30 cellular contexts compared by ENCODE assay signal in the genomic region with DNA sequence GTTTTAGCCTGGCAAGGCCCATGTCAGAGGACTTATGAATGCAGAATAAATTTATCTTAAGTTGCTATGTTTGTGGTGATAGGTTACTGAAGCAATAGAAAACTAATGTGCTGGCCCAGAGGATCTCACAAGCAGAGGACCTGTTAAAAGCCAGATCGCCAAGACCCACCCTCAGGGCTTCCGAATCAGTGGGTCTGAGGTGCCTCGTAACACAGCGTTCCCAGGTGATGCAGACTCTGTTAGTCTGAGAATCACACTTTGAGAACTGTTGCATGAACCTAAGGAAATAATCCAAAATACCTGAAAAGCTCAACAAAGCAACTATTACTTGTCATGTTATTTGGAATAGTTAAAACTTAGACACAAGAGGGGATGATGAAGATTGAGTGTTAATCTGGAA.
"Had no signal": no experiment of that assay in that cellular context is flagged by ENCODE, and none has a peak within 500 bp of the region (broad histone marks: within the 10 kb centered on the region; RNA-seq: fewer than 3 reads in every experiment).

No MANE protein-coding gene starts in this region.

- H3K4me3 Mint-ChIP-seq: activated CD4-positive, alpha-beta memory T cell treated with anti-CD3 and anti-CD28 coated beads for 36 hours; activated CD4-positive, alpha-beta T cell treated with anti-CD3 and anti-CD28 coated beads for 36 hours; activated CD4-positive, alpha-beta T cell treated with anti-CD3 and anti-CD28 coated beads, Interleukin-2, amount 10 ng/mL, durations not matched to agents 24 days and 14 days; activated CD8-positive, alpha-beta T cell treated with anti-CD3 and anti-CD28 coated beads, Interleukin-2, amount 10 ng/mL, durations not matched to agents 7 days and 5 days; activated naive CD4-positive, alpha-beta T cell treated with anti-CD3 and anti-CD28 coated beads for 36 hours; activated naive CD8-positive, alpha-beta T cell treated with anti-CD3 and anti-CD28 coated beads, Interleukin-2, amount 10 ng/mL, durations not matched to agents 7 days and 5 days; activated T-cell treated with anti-CD3 and anti-CD28 coated beads, Interleukin-2, amount 50 U/mL, for 4 hours; activated T-helper 1 cell treated with anti-CD3 and anti-CD28 coated beads, Interleukin-12 subunit alpha, Interleukin-12 subunit beta, Interleukin-2, Interleukin-4 antibody, amounts not matched to agents 30 ng/mL and 10 ng/mL and 1 ng/mL, durations not matched to agents 14 hours and 24 hours and 36 hours; central memory CD8-positive, alpha-beta T cell; effector memory CD8-positive, alpha-beta T cell had no signal

- H3K27me3 ChIP-seq: brain microvascular endothelial cell, esophagus muscularis mucosa, foreskin keratinocyte, gastrocnemius medialis, heart left ventricle had no signal

- H3K4me1 Mint-ChIP-seq: activated CD4-positive, alpha-beta T cell treated with anti-CD3 and anti-CD28 coated beads, Interleukin-2, amount 10 ng/mL, durations not matched to agents 24 days and 14 days; central memory CD8-positive, alpha-beta T cell had no signal

- H3K4me1 ChIP-seq: foreskin keratinocyte, gastrocnemius medialis had no signal

- H3K36me3 Mint-ChIP-seq: activated naive CD4-positive, alpha-beta T cell treated with anti-CD3 and anti-CD28 coated beads, Interleukin-2, amount 50 U/mL, for 72 hours had no signal

- ATAC-seq: activated CD4-positive, alpha-beta T cell treated with anti-CD3 and anti-CD28 coated beads for 36 hours; activated CD8-positive, alpha-beta T cell treated with anti-CD3 and anti-CD28 coated beads, Interleukin-2, amount 10 ng/mL, durations not matched to agents 7 days and 5 days; activated naive CD4-positive, alpha-beta T cell treated with anti-CD3 and anti-CD28 coated beads, Interleukin-2, amount 50 U/mL, for 72 hours; activated T-cell treated with anti-CD3 and anti-CD28 coated beads, Interleukin-2, amount 50 U/mL, for 4 hours; effector memory CD8-positive, alpha-beta T cell; foreskin keratinocyte; gastrocnemius medialis; heart left ventricle had no signal

- H3K9me3 Mint-ChIP-seq: activated CD4-positive, alpha-beta memory T cell treated with anti-CD3 and anti-CD28 coated beads for 36 hours; activated CD4-positive, alpha-beta T cell treated with anti-CD3 and anti-CD28 coated beads, Interleukin-2, amount 10 ng/mL, durations not matched to agents 24 days and 14 days; activated naive CD4-positive, alpha-beta T cell treated with anti-CD3 and anti-CD28 coated beads for 36 hours; activated naive CD4-positive, alpha-beta T cell treated with anti-CD3 and anti-CD28 coated beads, Interleukin-2, amount 50 U/mL, for 72 hours; activated naive CD8-positive, alpha-beta T cell treated with anti-CD3 and anti-CD28 coated beads, Interleukin-2, amount 10 ng/mL, durations not matched to agents 7 days and 5 days; activated T-cell treated with anti-CD3 and anti-CD28 coated beads, Interleukin-2, amount 50 U/mL, for 4 hours; activated T-helper 1 cell treated with anti-CD3 and anti-CD28 coated beads, Interleukin-12 subunit alpha, Interleukin-12 subunit beta, Interleukin-2, Interleukin-4 antibody, amounts not matched to agents 30 ng/mL and 10 ng/mL and 1 ng/mL, durations not matched to agents 14 hours and 24 hours and 36 hours; activated T-helper 2 cell treated with anti-CD3 and anti-CD28 coated beads, Interferon-gamma antibody, Interleukin-2, Interleukin-4, amounts not matched to agents 10 μg/mL and 5 μg/mL and 100 μg/mL, durations not matched to agents 14 hours and 24 hours and 36 hours; central memory CD8-positive, alpha-beta T cell; effector memory CD8-positive, alpha-beta T cell had no signal

- DNase-seq: activated CD4-positive, alpha-beta memory T cell treated with anti-CD3 and anti-CD28 coated beads for 36 hours; activated CD4-positive, alpha-beta T cell treated with anti-CD3 and anti-CD28 coated beads for 36 hours; activated CD4-positive, alpha-beta T cell treated with anti-CD3 and anti-CD28 coated beads, Interleukin-2, amount 10 ng/mL, durations not matched to agents 24 days and 14 days; activated CD4-positive, CD25-positive, alpha-beta regulatory T cell; activated CD4-positive, CD25-positive, alpha-beta regulatory T cell treated with anti-CD3 and anti-CD28 coated beads, Interleukin-2, amount 50 U/mL, for 72 hours; activated CD8-positive, alpha-beta T cell treated with anti-CD3 and anti-CD28 coated beads, Interleukin-2, amount 10 ng/mL, durations not matched to agents 7 days and 5 days; activated gamma-delta T cell treated with Interleukin-2 at 50 U/mL for 16 hours; activated naive CD4-positive, alpha-beta T cell treated with anti-CD3 and anti-CD28 coated beads for 36 hours; activated naive CD8-positive, alpha-beta T cell treated with anti-CD3 and anti-CD28 coated beads, Interleukin-2, amount 10 ng/mL, durations not matched to agents 7 days and 5 days; activated T-cell treated with anti-CD3 and anti-CD28 coated beads, Interleukin-2, amount 50 U/mL, for 4 hours; brain microvascular endothelial cell; cortex of kidney; dermis blood vessel endothelial cell; effector CD4-positive, alpha-beta T cell; effector memory CD8-positive, alpha-beta T cell; erythroblast; foreskin keratinocyte; gastrocnemius medialis; glutamatergic neuron; T-helper 2 cell had no signal

- H3K27ac ChIP-seq: brain microvascular endothelial cell, esophagus muscularis mucosa, foreskin keratinocyte, gastrocnemius medialis, heart left ventricle had no signal

- H3K27ac Mint-ChIP-seq: activated CD4-positive, alpha-beta memory T cell treated with anti-CD3 and anti-CD28 coated beads for 36 hours; activated CD4-positive, alpha-beta T cell treated with anti-CD3 and anti-CD28 coated beads for 36 hours; activated CD4-positive, alpha-beta T cell treated with anti-CD3 and anti-CD28 coated beads, Interleukin-2, amount 10 ng/mL, durations not matched to agents 24 days and 14 days; activated CD8-positive, alpha-beta T cell treated with anti-CD3 and anti-CD28 coated beads, Interleukin-2, amount 10 ng/mL, durations not matched to agents 7 days and 5 days; activated naive CD4-positive, alpha-beta T cell treated with anti-CD3 and anti-CD28 coated beads for 36 hours; activated naive CD4-positive, alpha-beta T cell treated with anti-CD3 and anti-CD28 coated beads, Interleukin-2, amount 50 U/mL, for 72 hours; activated naive CD8-positive, alpha-beta T cell treated with anti-CD3 and anti-CD28 coated beads, Interleukin-2, amount 10 ng/mL, durations not matched to agents 7 days and 5 days; activated T-helper 1 cell treated with anti-CD3 and anti-CD28 coated beads, Interleukin-12 subunit alpha, Interleukin-12 subunit beta, Interleukin-2, Interleukin-4 antibody, amounts not matched to agents 30 ng/mL and 10 ng/mL and 1 ng/mL, durations not matched to agents 14 hours and 24 hours and 36 hours; activated T-helper 2 cell treated with anti-CD3 and anti-CD28 coated beads, Interferon-gamma antibody, Interleukin-2, Interleukin-4, amounts not matched to agents 10 μg/mL and 5 μg/mL and 100 μg/mL, durations not matched to agents 14 hours and 24 hours and 36 hours; effector memory CD8-positive, alpha-beta T cell had no signal

- FAIRE-seq: astrocyte, bronchial epithelial cell, colon, endometrium had no signal

- H3K4me3 ChIP-seq: esophagus muscularis mucosa, gastrocnemius medialis, heart left ventricle had no signal

- H3K9me3 ChIP-seq: esophagus muscularis mucosa, gastrocnemius medialis, heart left ventricle had no signal

- H3K27me3 Mint-ChIP-seq: activated CD4-positive, alpha-beta memory T cell treated with anti-CD3 and anti-CD28 coated beads for 36 hours; activated CD4-positive, alpha-beta T cell treated with anti-CD3 and anti-CD28 coated beads for 36 hours; activated naive CD8-positive, alpha-beta T cell treated with anti-CD3 and anti-CD28 coated beads, Interleukin-2, amount 10 ng/mL, durations not matched to agents 7 days and 5 days; central memory CD8-positive, alpha-beta T cell; effector memory CD8-positive, alpha-beta T cell had no signal
